In genomic region chr3:163722421-163722820, GRCh38 we compare ENCODE assay signal across 25 cellular contexts.
DNase-seq lines count a peak whose midpoint lies in the region; ATAC-seq, FAIRE-seq and TF ChIP-seq lines count a peak whose summit lies in the region.
"Had no signal": no experiment of that assay in that cellular context is flagged by ENCODE, and none has a peak within 500 bp of the region (broad histone marks: within the 10 kb centered on the region; RNA-seq: fewer than 3 reads in every experiment).

No MANE protein-coding gene starts in this region.

- H3K4me1 ChIP-seq in DND-41 (ENCODE audit: insufficient read depth, low read length) (no peaks in the 10 kb centered on the region), HUES64 (ENCODE audit: insufficient read depth, low read length) (peaks cover 6% of the 10 kb centered on the region; the same call in 1 of the 2 replicates), H1 (replicated peaks in 1 of 4; ENCODE audit: control insufficient read depth in 3 of 4, insufficient read depth in 4 of 4, low read length in 3 of 4) (0 out of 7 replicates have a peak, but pooled peaks cover 0 to 3% (median 0%) of the 10 kb centered on the region in 4 experiments), iPS-20b (ENCODE audit: insufficient read depth, low read length) (peaks cover 3% of the 10 kb centered on the region; the same call in 1 of the 2 replicates)
- H3K4me1 ChIP-seq: SJCRH30 had no signal

- ATAC-seq in DND-41 (ENCODE audit: insufficient read depth, low read depth) (no peak), GM19328 (IDR thresholded peaks at IDR 0.05; ENCODE audit: unreplicated experiment) (no peak), HG02623 (IDR thresholded peaks at IDR 0.05; ENCODE audit: unreplicated experiment) (no peak), GM18873 (IDR thresholded peaks at IDR 0.05; ENCODE audit: low FRiP score, unreplicated experiment) (no peak)
- ATAC-seq: T-cell had no signal

- 0 out of 2 replicates have a peak overlapping the region, but pooled peaks have one; percentile 56 for H2BK12ac ChIP-seq in H1 (ENCODE audit: low read depth, low read length)

- no peak overlapping the region for H3K14ac ChIP-seq in H1 (ENCODE audit: insufficient read length)

- H3K27ac ChIP-seq in DND-41 (ENCODE audit: low read length) (no peak overlapping the region), HUES64 (ENCODE audit: low read depth, low read length) (peak overlapping the region; percentile 70), H1 (ENCODE audit: low read depth, low read length) (peak overlapping the region; percentile 77), iPS-20b (ENCODE audit: low read length) (peak overlapping the region; percentile 89)
- H3K27ac ChIP-seq: SJCRH30 had no signal

- H2BK20ac ChIP-seq in H1 (ENCODE audit: low read length): peak overlapping the region; percentile 29; the same call in 1 of the 2 replicates

- TF ChIP-seq RAD21 in H1 (IDR thresholded peaks at IDR 0.05 in 1 of 2, conservative IDR thresholded peaks at IDR 0.05 in 1 of 2; ENCODE audit: low read depth in 2 of 2, low read length in 2 of 2): no peak

- H3K9ac ChIP-seq in DND-41 (ENCODE audit: low read depth, low read length) (no peak overlapping the region), HUES64 (ENCODE audit: low read depth, low read length) (no peak overlapping the region), H1 (replicated peaks in 1 of 4; ENCODE audit: extremely low read depth in 1 of 4, low read depth in 3 of 4, low read length in 3 of 4) (no peak overlapping the region; a peak in 1 of 7 replicates), iPS-20b (ENCODE audit: low read depth, low read length) (no peak overlapping the region; the same call in 1 of the 2 replicates)

- intact Hi-C loops in posterior vena cava (cut with DNase I): no loop called here

- TF ChIP-seq CTCF in DND-41 (IDR thresholded peaks at IDR 0.05; ENCODE audit: borderline replicate concordance, extremely low read depth, low read length, poor library complexity, severe bottlenecking): no peak
- no peak for TF ChIP-seq CTCF in H1 (IDR thresholded peaks at IDR 0.05; ENCODE audit: control extremely low read depth in 1 of 3, insufficient read depth in 1 of 3, low read depth in 1 of 3, low read length in 3 of 3)

- peak overlapping the region; percentile 54; the same call in 1 of the 2 replicates for H2AFZ ChIP-seq in DND-41 (ENCODE audit: low read depth, low read length)
- 0 out of 2 replicates have a peak overlapping the region, but pooled peaks have one; percentile 87 for H2AFZ ChIP-seq in H1 (ENCODE audit: low read length)

- peak overlapping the region; percentile 97 for H4K91ac ChIP-seq in H1 (replicated peaks; ENCODE audit: insufficient read length, low read length)

- FAIRE-seq in H1 (lab: Jason Lieb, UNC): peak; percentile 95
- FAIRE-seq: D721Med, GM12891, H54, HTR-8/SVneo, RCC 7860 had no signal

- H4K20me1 ChIP-seq in DND-41 (ENCODE audit: insufficient read depth, low read length): no peaks in the 10 kb centered on the region
- no peaks in the 10 kb centered on the region for H4K20me1 ChIP-seq in H1 (replicated peaks in 1 of 2; ENCODE audit: control insufficient read depth in 1 of 2, insufficient read depth in 2 of 2, low read length in 2 of 2)

- CTCF ChIA-PET in H1 (lab: Charles Lee; ENCODE audit: partially characterized antibody): interaction anchor here (0.5 kb wide), 1 partner anchor 56 kb away, joined by 5 read pairs; no protein-coding TSS in a partner anchor

- H4K5ac ChIP-seq in H1 (ENCODE audit: insufficient read length, low read depth, low read length): peak overlapping the region; percentile 65

- POLR2A ChIA-PET in H1 (lab: Charles Lee; ENCODE audit: partially characterized antibody): interaction anchor here (0.7 kb wide), 1 partner anchor 1116 kb away, joined by 3 read pairs; no protein-coding TSS in a partner anchor

- H3K36me3 ChIP-seq in DND-41 (ENCODE audit: insufficient read depth, low read length) (no peaks in the 10 kb centered on the region), HUES64 (ENCODE audit: insufficient read depth, low read length) (no peaks in the 10 kb centered on the region), H1 (ENCODE audit: control insufficient read depth in 2 of 4, insufficient read depth in 4 of 4, low read length in 3 of 4) (peaks cover 0 to 4% (median 0%) of the 10 kb centered on the region in 4 experiments; a peak in 1 of 8 replicates), iPS-20b (ENCODE audit: insufficient read depth, low read depth, low read length) (peaks cover 13% of the 10 kb centered on the region; the same call in 1 of the 2 replicates)
- H3K36me3 ChIP-seq: SJCRH30 had no signal

- H3K4me2 ChIP-seq in DND-41 (ENCODE audit: insufficient read depth, low read length) (no peak overlapping the region), H1 (ENCODE audit: insufficient read depth in 1 of 2, low read depth in 2 of 2, low read length in 2 of 2) (no peak overlapping the region)

- H3K79me2 ChIP-seq in DND-41 (ENCODE audit: insufficient read depth, low read length) (no peaks in the 10 kb centered on the region), H1 (ENCODE audit: control insufficient read depth in 1 of 2, insufficient read depth in 2 of 2, low read length in 2 of 2) (no peaks in the 10 kb centered on the region)

- no peak overlapping the region for H4K8ac ChIP-seq in H1 (ENCODE audit: extremely low read depth, insufficient read depth, low read length)

- WGBS in HUES64: 95% methylated on average over 1 of the region's 2 CpGs
- 52% methylated on average over 2 of the region's 2 CpGs; no CpG with 5 or more reads in 1 of the 2 experiments for WGBS in H1 (ENCODE audit: extremely low coverage in 1 of 2, insufficient coverage in 1 of 2, insufficient read length in 1 of 2, insufficient replicate concordance in 2 of 2, low coverage in 1 of 2, low lambda C conversion rate in 2 of 2, missing lambda C conversion rate in 1 of 2), 2 experiments

- H3K18ac ChIP-seq in H1 (ENCODE audit: extremely low read depth, low read length): 0 out of 2 replicates have a peak overlapping the region, but pooled peaks have one; percentile 26

- no peaks in the 10 kb centered on the region for H3K23me2 ChIP-seq in H1 (ENCODE audit: low read depth, low read length)

- peaks cover 7% of the 10 kb centered on the region for H3K9me3 ChIP-seq in DND-41 (ENCODE audit: insufficient read depth, low read length, severe bottlenecking)
- peaks cover 16% of the 10 kb centered on the region; the same call in 1 of the 2 replicates for H3K9me3 ChIP-seq in HUES64 (ENCODE audit: insufficient read depth, low read depth, low read length)
- H3K9me3 ChIP-seq in H1 (ENCODE audit: insufficient read depth in 2 of 2, low read depth in 1 of 2, low read length in 1 of 2): peaks cover 11 to 12% of the 10 kb centered on the region in 2 experiments
- peaks cover 16% of the 10 kb centered on the region for H3K9me3 ChIP-seq in iPS-20b (ENCODE audit: insufficient read depth, low read depth, low read length)
- H3K9me3 ChIP-seq: SJCRH30 had no signal

- H3K4ac ChIP-seq in H1 (replicated peaks; ENCODE audit: insufficient read length, low read depth, low read length): no peak overlapping the region

- no peak for TF ChIP-seq POLR2A in H1 (IDR thresholded peaks at IDR 0.05; ENCODE audit: control extremely low read depth in 1 of 2, low read depth in 2 of 2, low read length in 2 of 2)

- peak in 1 of 2 experiments; percentile 38; a peak in 1 of 3 replicates for TF ChIP-seq EP300 in H1 (IDR thresholded peaks at IDR 0.05; ENCODE audit: borderline replicate concordance in 1 of 2, low read depth in 2 of 2, low read length in 2 of 2)

- peak overlapping the region; percentile 91 for H2BK120ac ChIP-seq in H1 (replicated peaks; ENCODE audit: low read depth, low read length)

- H2AK5ac ChIP-seq in H1 (ENCODE audit: low read depth, low read length): no peak overlapping the region

- 0 out of 2 replicates have a peak overlapping the region, but pooled peaks have one; percentile 40 for H2BK15ac ChIP-seq in H1 (ENCODE audit: low read length)

- no peak overlapping the region for H3K4me3 ChIP-seq in DND-41 (ENCODE audit: low read depth in 1 of 2, low read length in 2 of 2)
- no peak overlapping the region for H3K4me3 ChIP-seq in HUES64 (ENCODE audit: low read length)
- peak overlapping the region in 1 of 4 experiments; percentile 23; a peak in 1 of 8 replicates for H3K4me3 ChIP-seq in H1 (ENCODE audit: extremely low read depth in 1 of 4, insufficient read depth in 2 of 4, low read depth in 3 of 4, low read length in 4 of 4)
- peak overlapping the region; percentile 36 for H3K4me3 ChIP-seq in iPS-20b (ENCODE audit: low read length)
- H3K4me3 ChIP-seq: SJCRH30 had no signal

- H3K23ac ChIP-seq in H1 (ENCODE audit: insufficient read length): no peak overlapping the region

- peak overlapping the region; percentile 89 for H2BK5ac ChIP-seq in H1 (ENCODE audit: low read depth, low read length)

- H3K27me3 ChIP-seq in DND-41 (ENCODE audit: insufficient read depth, low read length, poor library complexity) (no peaks in the 10 kb centered on the region), HUES64 (ENCODE audit: insufficient read depth, low read length) (no peaks in the 10 kb centered on the region), H1 (replicated peaks in 1 of 4; ENCODE audit: control insufficient read depth in 3 of 4, extremely low read depth in 1 of 4, insufficient read depth in 3 of 4, low read length in 3 of 4) (no peaks in the 10 kb centered on the region), iPS-20b (ENCODE audit: insufficient read depth, low read length) (no peaks in the 10 kb centered on the region)
- H3K27me3 ChIP-seq: SJCRH30 had no signal

- DNase-seq in DND-41 (no peak), H1 (ENCODE audit: low read depth in 1 of 2, low spot score in 2 of 2) (peak; percentile 49 to 66), posterior vena cava (ENCODE audit: low spot score) (no peak)
- DNase-seq: 8988T, AML-193, DMS79, HFFc6, NCI-H1092 treated with DMSO at 0.1 percent for 48 hours, NCI-H1436 treated with DMSO at 0.1 percent for 48 hours, NCI-H2029 treated with DMSO at 0.1 percent for 48 hours, NCI-H345, NCI-H524 treated with DMSO at 0.1 percent for 48 hours, NCI-H82, SJCRH30, T-cell had no signal

- no peaks in the 10 kb centered on the region for H3K79me1 ChIP-seq in H1 (ENCODE audit: low read depth, low read length)

- H3K56ac ChIP-seq in H1 (replicated peaks; ENCODE audit: insufficient read length, low read depth, low read length): no peak overlapping the region

TF ChIP-seq in H1, 55 proteins besides CTCF, POLR2A, EP300 and RAD21 (continues in another document):
- TF ChIP-seq, protein P1, sequence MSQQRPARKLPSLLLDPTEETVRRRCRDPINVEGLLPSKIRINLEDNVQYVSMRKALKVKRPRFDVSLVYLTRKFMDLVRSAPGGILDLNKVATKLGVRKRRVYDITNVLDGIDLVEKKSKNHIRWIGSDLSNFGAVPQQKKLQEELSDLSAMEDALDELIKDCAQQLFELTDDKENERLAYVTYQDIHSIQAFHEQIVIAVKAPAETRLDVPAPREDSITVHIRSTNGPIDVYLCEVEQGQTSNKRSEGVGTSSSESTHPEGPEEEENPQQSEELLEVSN (IDR thresholded peaks at IDR 0.05): 0 out of 2 replicates have a peak, but pooled peaks have one; percentile 8
- TF ChIP-seq CTBP2 (IDR thresholded peaks at IDR 0.05; ENCODE audit: borderline replicate concordance, insufficient read depth, insufficient read length, low read length): no peak
- TF ChIP-seq TAF7 (optimal IDR thresholded peaks at IDR 0.05; ENCODE audit: borderline replicate concordance, low read depth, low read length): no peak
- TF ChIP-seq POU5F1 (IDR thresholded peaks at IDR 0.05; ENCODE audit: low read depth, low read length): no peak; the same call in 1 of the 2 replicates
- no peak for TF ChIP-seq MAFK (IDR thresholded peaks at IDR 0.05; ENCODE audit: low read depth, low read length)

Comparison
In these comparisons a context has a peak if more than half of its experiments do, and no peak if none do; other contexts are left out.
1. DNase-seq: peak in H1 (2 of 2); none in DND-41 (single experiment) and posterior vena cava (single experiment).